Comparison of ENCODE assay signal across 8 cellular contexts in genomic region chrX:84339507-84340364, GRCh38.
DNase-seq lines count a peak whose midpoint lies in the region; ATAC-seq, FAIRE-seq and TF ChIP-seq lines count a peak whose summit lies in the region.

No MANE protein-coding gene starts in this region.

- intact Hi-C loops in endothelial cell of umbilical vein (cut with micrococcal nuclease): loop anchor here (10.0 kb wide), 1 partner anchor 155 kb away; no protein-coding TSS in a partner anchor

- TF ChIP-seq POLR2A in endothelial cell of umbilical vein (IDR thresholded peaks at IDR 0.05; ENCODE audit: low read depth, low read length): no peak

- FAIRE-seq in endothelial cell of umbilical vein (lab: Jason Lieb, UNC) (no peak), small intestine (lab: Jason Lieb, UNC) (no peak)

- H4K20me1 ChIP-seq in endothelial cell of umbilical vein (replicated peaks; ENCODE audit: control insufficient read depth, extremely low read depth, insufficient read depth, low read length): no peaks in the 10 kb centered on the region

- DNase-seq in SIG-M5 treated with dmso at 0.1 percent for 504 hours (lab: John Stamatoyannopoulos, UW; ENCODE audit: unreplicated experiment): peak; percentile 5
- no peak for DNase-seq in SIG-M5 (lab: John Stamatoyannopoulos, UW)
- DNase-seq in NCI-H82 (lab: John Stamatoyannopoulos, UW): peak; percentile 72
- peak; percentile 41 for DNase-seq in endothelial cell of umbilical vein (ENCODE audit: low read depth, low spot score)
- peak; percentile 2 for DNase-seq in small intestine
- DNase-seq in C1 segment of cervical spinal cord (lab: John Stamatoyannopoulos, UW): no peak
- no peak for DNase-seq in activated T-cell treated with anti-CD3 and anti-CD28 coated beads, Interleukin-2, amount 50 U/mL, for 48 hours

- H3K27ac ChIP-seq in endothelial cell of umbilical vein (ENCODE audit: insufficient read depth, low read depth, low read length) (no peak overlapping the region), small intestine (ENCODE audit: low read depth in 1 of 2, low read length in 1 of 2) (no peak overlapping the region)

- no peak overlapping the region for H3K4me2 ChIP-seq in endothelial cell of umbilical vein (ENCODE audit: insufficient read depth, low read length)

- no peaks in the 10 kb centered on the region for H3K79me2 ChIP-seq in endothelial cell of umbilical vein (ENCODE audit: control insufficient read depth, insufficient read depth, low read length)

- no peak overlapping the region for H3K9ac ChIP-seq in endothelial cell of umbilical vein (replicated peaks; ENCODE audit: extremely low read depth, insufficient read depth, low read length)

- H3K27me3 ChIP-seq in endothelial cell of umbilical vein (ENCODE audit: control insufficient read depth in 2 of 2, insufficient read depth in 2 of 2, low read length in 2 of 2) (no peaks in the 10 kb centered on the region), small intestine (ENCODE audit: control insufficient read depth in 2 of 2, insufficient read depth in 2 of 2, low read length in 2 of 2) (no peaks in the 10 kb centered on the region)

- POLR2A ChIA-PET in endothelial cell of umbilical vein (lab: Charles Lee): no interaction called here

- CTCF ChIA-PET in endothelial cell of umbilical vein (lab: Charles Lee): interaction anchor here (0.7 to 1.8 kb wide), 33 partner anchors 9 to 717 kb away, joined by 3 to 22 read pairs (median 3); no protein-coding TSS in a partner anchor

- WGBS in small intestine, 3 donors: 15 to 36% (median 18%) methylated on average over 4 of the region's 4 CpGs

- H3K9me3 ChIP-seq in endothelial cell of umbilical vein (replicated peaks; ENCODE audit: control insufficient read depth, insufficient read depth, low read length) (no peaks in the 10 kb centered on the region), small intestine (ENCODE audit: control insufficient read depth, low read depth) (no peaks in the 10 kb centered on the region)

- peak; percentile 71 for ATAC-seq in HG02943 (IDR thresholded peaks at IDR 0.05; ENCODE audit: low read depth, unreplicated experiment)

- no TSS peak for BruUV-seq in endothelial cell of umbilical vein (replicated peaks; lab: Mats Ljungman, UMichigan)

- H3K4me1 ChIP-seq in endothelial cell of umbilical vein (ENCODE audit: control insufficient read depth, extremely low read depth, insufficient read depth, low read length) (no peaks in the 10 kb centered on the region), small intestine (ENCODE audit: control insufficient read depth in 2 of 2, insufficient read depth in 1 of 2, low read depth in 1 of 2, low read length in 1 of 2) (no peaks in the 10 kb centered on the region)

- H2AFZ ChIP-seq in endothelial cell of umbilical vein (ENCODE audit: low read depth, low read length): no peak overlapping the region

- dilution Hi-C loops in endothelial cell of umbilical vein (cut with MboI; ENCODE audit: extremely low pct_ligation_motif_present, low sequenced_read_pairs): no loop called here

- H3K4me3 ChIP-seq in endothelial cell of umbilical vein (replicated peaks in 1 of 3; ENCODE audit: insufficient read depth in 1 of 3, low read depth in 1 of 3, low read length in 3 of 3) (no peak overlapping the region), small intestine (ENCODE audit: low read depth in 1 of 2, low read length in 2 of 2) (no peak overlapping the region)

- peak; percentile 25 to 43 for TF ChIP-seq CTCF in endothelial cell of umbilical vein (IDR thresholded peaks at IDR 0.05; ENCODE audit: extremely low read depth in 1 of 2, insufficient read depth in 1 of 2, low read depth in 1 of 2, low read length in 2 of 2)

- H3K36me3 ChIP-seq in endothelial cell of umbilical vein (ENCODE audit: control insufficient read depth in 2 of 2, extremely low read depth in 1 of 2, insufficient read depth in 2 of 2, low read length in 2 of 2): no peaks in the 10 kb centered on the region
- no peaks in the 10 kb centered on the region for H3K36me3 ChIP-seq in small intestine (ENCODE audit: control insufficient read depth in 2 of 2, insufficient read depth in 2 of 2, low read length in 2 of 2)

- H3K9me1 ChIP-seq in endothelial cell of umbilical vein (replicated peaks; ENCODE audit: control insufficient read depth, extremely low read depth, insufficient read depth, low read length): no peaks in the 10 kb centered on the region

TF ChIP-seq in endothelial cell of umbilical vein, 7 proteins besides CTCF, POLR2A, EP300 and RAD21:
- no peak for TF ChIP-seq POLR2AphosphoS5 (IDR thresholded peaks at IDR 0.05; ENCODE audit: insufficient read depth, low read depth, low read length)
- no peak for TF ChIP-seq GATA2 (IDR thresholded peaks at IDR 0.05; ENCODE audit: insufficient read depth, insufficient read length, low read depth, low read length)
- TF ChIP-seq MYC (IDR thresholded peaks at IDR 0.05; ENCODE audit: low read depth, low read length): no peak
- no peak for TF ChIP-seq FOS (IDR thresholded peaks at IDR 0.05; ENCODE audit: borderline replicate concordance, insufficient read depth, low read length)
- TF ChIP-seq MAX (IDR thresholded peaks at IDR 0.05; ENCODE audit: insufficient read depth, insufficient read length): no peak
- no peak for TF ChIP-seq EZH2 (IDR thresholded peaks at IDR 0.05; ENCODE audit: borderline replicate concordance, low read depth, low read length, severe bottlenecking)
- TF ChIP-seq JUN (IDR thresholded peaks at IDR 0.05; ENCODE audit: borderline replicate concordance, insufficient read depth, insufficient read length, low read depth): no peak

Comparison
In these comparisons a context has a peak if more than half of its experiments do, and no peak if none do; other contexts are left out.
1. DNase-seq: peak in SIG-M5 treated with dmso at 0.1 percent for 504 hours (single experiment), NCI-H82 (single experiment), endothelial cell of umbilical vein (single experiment) and small intestine (single experiment); none in SIG-M5 (single experiment), C1 segment of cervical spinal cord (0 of 14) and activated T-cell treated with anti-CD3 and anti-CD28 coated beads, Interleukin-2, amount 50 U/mL, for 48 hours (0 of 2).